8 cellular contexts compared by ENCODE assay signal in genomic region chr16:22318690-22319358, GRCh38. TPM values are rescaled to one million over a fixed set of nuclear protein-coding genes. Genes with fewer than 3 reads are reported as not detected.
A peak's percentile ranks its signal among the peaks of the same experiment; 100 is the strongest.
DNase-seq lines count a peak whose midpoint lies in the region; ATAC-seq, FAIRE-seq and TF ChIP-seq lines count a peak whose summit lies in the region.

No MANE protein-coding gene starts in this region.

- H3K4me3 ChIP-seq in cardiac muscle cell (no peak overlapping the region), keratinocyte (ENCODE audit: control insufficient read depth in 2 of 3, extremely low read depth in 1 of 3, insufficient read depth in 2 of 3, low read depth in 1 of 3, low read length in 3 of 3) (no peak overlapping the region)

- dilution Hi-C loops in keratinocyte (cut with MboI; ENCODE audit: extremely low pct_ligation_motif_present, low sequenced_read_pairs) = no loop called here

- peaks cover 2% of the 10 kb centered on the region for H4K20me1 ChIP-seq in keratinocyte (ENCODE audit: control insufficient read depth, extremely low read depth, insufficient read depth, low read length)

- H3K4me3 Mint-ChIP-seq in activated naive CD4-positive, alpha-beta T cell treated with anti-CD3 and anti-CD28 coated beads for 36 hours = no peak overlapping the region
- no peak overlapping the region for H3K4me3 Mint-ChIP-seq in stimulated activated effector memory CD8-positive, alpha-beta T cell treated with anti-CD3 and anti-CD28 coated beads, Interleukin-12 subunit alpha, Interleukin-12 subunit beta, amount 100 ng/mL, for 72 hours

- no peak overlapping the region for H3K9ac ChIP-seq in keratinocyte (ENCODE audit: control insufficient read depth, extremely low read depth, insufficient read depth, low read length)

- H3K36me3 ChIP-seq in cardiac muscle cell (peaks cover 9% of the 10 kb centered on the region), keratinocyte (ENCODE audit: control insufficient read depth in 2 of 2, extremely low read depth in 1 of 2, insufficient read depth in 2 of 2, low read length in 2 of 2) (peaks cover 31 to 58% of the 10 kb centered on the region in 2 experiments)

- TF ChIP-seq CTCF in cardiac muscle cell (IDR thresholded peaks at IDR 0.05; ENCODE audit: low read depth, low read length) = peak; percentile 68
- TF ChIP-seq CTCF in keratinocyte (optimal IDR thresholded peaks at IDR 0.05 in 1 of 3, IDR thresholded peaks at IDR 0.05 in 1 of 3, conservative IDR thresholded peaks at IDR 0.05 in 1 of 3; ENCODE audit: extremely low read depth in 1 of 3, insufficient read depth in 2 of 3, low read length in 3 of 3) = peak; percentile 63 to 72 (median 67)

- no peaks in the 10 kb centered on the region for H3K9me3 Mint-ChIP-seq in activated naive CD4-positive, alpha-beta T cell treated with anti-CD3 and anti-CD28 coated beads for 36 hours
- no peaks in the 10 kb centered on the region for H3K9me3 Mint-ChIP-seq in stimulated activated effector memory CD8-positive, alpha-beta T cell treated with anti-CD3 and anti-CD28 coated beads, Interleukin-12 subunit alpha, Interleukin-12 subunit beta, amount 100 ng/mL, for 72 hours

- H3K9me1 ChIP-seq in keratinocyte (ENCODE audit: control insufficient read depth, extremely low read depth, insufficient read depth, low read length) = no peaks in the 10 kb centered on the region

- no peak overlapping the region for H3K4me2 ChIP-seq in keratinocyte (ENCODE audit: control insufficient read depth, extremely low read depth, insufficient read depth, low read depth, low read length)

- H2AFZ ChIP-seq in keratinocyte (ENCODE audit: control insufficient read depth, low read length) = no peak overlapping the region

- intact Hi-C loops in left cardiac atrium (cut with DNase I) = no loop called here
- intact Hi-C loops in activated naive CD4-positive, alpha-beta T cell treated with anti-CD3 and anti-CD28 coated beads for 36 hours (cut with micrococcal nuclease) = loop anchor here (1.0 kb wide), 1 partner anchor 1019 kb away; no protein-coding TSS in a partner anchor

- H3K27me3 ChIP-seq in cardiac muscle cell (no peaks in the 10 kb centered on the region), keratinocyte (ENCODE audit: control insufficient read depth, extremely low read depth, insufficient read depth, low read length) (no peaks in the 10 kb centered on the region)

- H3K9me3 ChIP-seq in cardiac muscle cell (ENCODE audit: low read depth) = no peaks in the 10 kb centered on the region
- H3K9me3 ChIP-seq in keratinocyte (ENCODE audit: control insufficient read depth, low read depth, low read length) = no peaks in the 10 kb centered on the region

- ATAC-seq in left cardiac atrium = no peak
- ATAC-seq in stimulated activated effector memory CD8-positive, alpha-beta T cell treated with anti-CD3 and anti-CD28 coated beads, Interleukin-12 subunit alpha, Interleukin-12 subunit beta, amount 100 ng/mL, for 72 hours = no peak

- no peak overlapping the region for H3K27ac Mint-ChIP-seq in activated naive CD4-positive, alpha-beta T cell treated with anti-CD3 and anti-CD28 coated beads for 36 hours
- H3K27ac Mint-ChIP-seq in stimulated activated effector memory CD8-positive, alpha-beta T cell treated with anti-CD3 and anti-CD28 coated beads, Interleukin-12 subunit alpha, Interleukin-12 subunit beta, amount 100 ng/mL, for 72 hours = no peak overlapping the region

- peaks cover 12% of the 10 kb centered on the region for H3K79me2 ChIP-seq in keratinocyte (ENCODE audit: control insufficient read depth, insufficient read depth, low read length)

- no peak for FAIRE-seq in keratinocyte (lab: Jason Lieb, UNC)

- H3K4me1 ChIP-seq in cardiac muscle cell (ENCODE audit: low read depth) (no peaks in the 10 kb centered on the region), keratinocyte (ENCODE audit: control insufficient read depth, extremely low read depth, insufficient read depth, low read length) (peaks cover 17% of the 10 kb centered on the region)

- no peaks in the 10 kb centered on the region for H3K4me1 Mint-ChIP-seq in activated naive CD4-positive, alpha-beta T cell treated with anti-CD3 and anti-CD28 coated beads for 36 hours (ENCODE audit: low read depth)
- peaks cover 11% of the 10 kb centered on the region for H3K4me1 Mint-ChIP-seq in stimulated activated effector memory CD8-positive, alpha-beta T cell treated with anti-CD3 and anti-CD28 coated beads, Interleukin-12 subunit alpha, Interleukin-12 subunit beta, amount 100 ng/mL, for 72 hours

- H3K27me3 Mint-ChIP-seq in activated naive CD4-positive, alpha-beta T cell treated with anti-CD3 and anti-CD28 coated beads for 36 hours (ENCODE audit: low read depth) = no peaks in the 10 kb centered on the region

- DNase-seq in cardiac muscle cell (ENCODE audit: low read depth in 1 of 2, low spot score in 1 of 2) (peak in 1 of 2 donors; percentile 47), left cardiac atrium (no peak), RPMI8226 (peak; percentile 53), keratinocyte (ENCODE audit: low read depth, low spot score) (no peak), cerebellar nuclear complex (lab: John Stamatoyannopoulos, UW) (no peak), kidney glomerular epithelial cell (lab: John Stamatoyannopoulos, UW) (no peak)
- peak; percentile 80 for DNase-seq in activated naive CD4-positive, alpha-beta T cell treated with anti-CD3 and anti-CD28 coated beads for 36 hours
- peak; percentile 54 to 84 for DNase-seq in stimulated activated effector memory CD8-positive, alpha-beta T cell treated with anti-CD3 and anti-CD28 coated beads, Interleukin-12 subunit alpha, Interleukin-12 subunit beta, amount 100 ng/mL, for 72 hours (ENCODE audit: low spot score in 2 of 2)

- H3K27ac ChIP-seq in cardiac muscle cell (no peak overlapping the region), keratinocyte (ENCODE audit: control insufficient read depth, insufficient read depth, low read length) (no peak overlapping the region)

- peaks cover 38% of the 10 kb centered on the region for H3K36me3 Mint-ChIP-seq in activated naive CD4-positive, alpha-beta T cell treated with anti-CD3 and anti-CD28 coated beads for 36 hours (ENCODE audit: low read depth)
- peaks cover 96% of the 10 kb centered on the region for H3K36me3 Mint-ChIP-seq in stimulated activated effector memory CD8-positive, alpha-beta T cell treated with anti-CD3 and anti-CD28 coated beads, Interleukin-12 subunit alpha, Interleukin-12 subunit beta, amount 100 ng/mL, for 72 hours

- CTCF ChIA-PET in activated naive CD4-positive, alpha-beta T cell treated with anti-CD3 and anti-CD28 coated beads for 36 hours (lab: Charles Lee) = interaction anchor here (0.8 to 2.0 kb wide), 7 partner anchors 10 to 1468 kb away, joined by 3 to 8 read pairs (median 3); partner anchors contain the start of gene CDR2

RNA-seq across cellular contexts. Expression of gene POLR3E, which starts 21.6 kb away (rescaled TPM):
- total RNA-seq in cardiac muscle cell (43.5 and 65.3 TPM in 2 replicates), left cardiac atrium (10 to 100 TPM; 27.2 to 33.6 TPM)
- polyA plus RNA-seq in cardiac muscle cell (24.9 and 30.4 TPM in 2 replicates), keratinocyte (38.0 to 83.3 TPM (median 74.0 TPM) in 3 replicates)
- total RNA-seq in activated naive CD4-positive, alpha-beta T cell treated with anti-CD3 and anti-CD28 coated beads for 36 hours = 10 to 100 TPM; 72.9 to 74.7 TPM
- 60.0 TPM for polyA plus RNA-seq in keratinocyte (2011; ENCODE audit: low read depth)
- 48.0 and 56.3 TPM in 2 replicates for polyA plus RNA-seq in keratinocyte (2011; cell fraction: cytosol; rRNA removed)
- 74.8 and 87.1 TPM in 2 replicates for polyA plus RNA-seq in keratinocyte (2011; cell fraction: nucleus; rRNA removed)
- 30.5 and 39.1 TPM in 2 replicates for polyA plus RNA-seq in keratinocyte (2012; ENCODE audit: low replicate concordance)
- 184 to 243 TPM (median 200 TPM) in 3 replicates for polyA minus RNA-seq in keratinocyte
- 57.2 TPM for polyA minus RNA-seq in keratinocyte (2011; cell fraction: cytosol; rRNA and poly(A)+ RNA removed)
- 60.6 and 72.9 TPM in 2 replicates for polyA minus RNA-seq in keratinocyte (2011; cell fraction: nucleus; rRNA and poly(A)+ RNA removed)

RNA-seq across cellular contexts. Expression of gene CDR2, which starts 55.6 kb away (rescaled TPM):
- 7.4 and 10.7 TPM in 2 replicates for total RNA-seq in cardiac muscle cell
- 7.5 and 9.7 TPM in 2 replicates for polyA plus RNA-seq in cardiac muscle cell
- 10 to 100 TPM in 1 of 2 donors, 1 to 10 TPM in 1; 9.5 to 17.9 TPM for total RNA-seq in left cardiac atrium
- 10 to 100 TPM; 42.5 to 42.8 TPM for total RNA-seq in activated naive CD4-positive, alpha-beta T cell treated with anti-CD3 and anti-CD28 coated beads for 36 hours
- polyA plus RNA-seq in keratinocyte = 27.3 to 37.1 TPM (median 31.3 TPM) in 3 replicates
- polyA plus RNA-seq in keratinocyte (2011; ENCODE audit: low read depth) = 27.2 TPM
- 25.9 and 34.8 TPM in 2 replicates for polyA plus RNA-seq in keratinocyte (2011; cell fraction: cytosol; rRNA removed)
- 36.7 and 37.3 TPM in 2 replicates for polyA plus RNA-seq in keratinocyte (2011; cell fraction: nucleus; rRNA removed)
- 12.2 and 22.5 TPM in 2 replicates for polyA plus RNA-seq in keratinocyte (2012; ENCODE audit: low replicate concordance)
- polyA minus RNA-seq in keratinocyte = 14.5 to 31.2 TPM (median 20.7 TPM) in 3 replicates
- polyA minus RNA-seq in keratinocyte (2011; cell fraction: cytosol; rRNA and poly(A)+ RNA removed) = 26.1 TPM
- 12.6 and 25.7 TPM in 2 replicates for polyA minus RNA-seq in keratinocyte (2011; cell fraction: nucleus; rRNA and poly(A)+ RNA removed)

Comparison
In these comparisons a context has a peak if more than half of its experiments do, and no peak if none do; other contexts are left out.
1. DNase-seq: peak in RPMI8226 (single experiment), activated naive CD4-positive, alpha-beta T cell treated with anti-CD3 and anti-CD28 coated beads for 36 hours (single experiment) and stimulated activated effector memory CD8-positive, alpha-beta T cell treated with anti-CD3 and anti-CD28 coated beads, Interleukin-12 subunit alpha, Interleukin-12 subunit beta, amount 100 ng/mL, for 72 hours (2 of 2); none in left cardiac atrium (single experiment), keratinocyte (single experiment), cerebellar nuclear complex (0 of 2) and kidney glomerular epithelial cell (single experiment).